16 cellular contexts compared by ENCODE assay signal in genomic region chr14:81743605-81744004, GRCh38.
"Had no signal": no experiment of that assay in that cellular context is flagged by ENCODE, and none has a peak within 500 bp of the region (broad histone marks: within the 10 kb centered on the region; RNA-seq: fewer than 3 reads in every experiment).

No MANE protein-coding gene starts in this region.

- DNase-seq: islet precursor cell; left ventricle myocardium inferior; mesendoderm; naive B cell; natural killer cell; nephron progenitor cell; ovary; retina; right cardiac atrium; stimulated activated CD4-positive, alpha-beta T cell treated with anti-CD3 and anti-CD28 coated beads, Interleukin-12 subunit alpha, Interleukin-12 subunit beta, amount 100 ng/mL, for 4 hours; stimulated activated CD4-positive, alpha-beta T cell treated with anti-CD3 and anti-CD28 coated beads, Interleukin-15, amount 100 ng/mL, for 24 hours; stimulated activated CD4-positive, alpha-beta T cell treated with anti-CD3 and anti-CD28 coated beads, Interleukin-4, amount 100 ng/mL, for 24 hours; stimulated activated naive CD4-positive, alpha-beta T cell; tibial artery; trophoblast cell; upper lobe of right lung had no signal
